ENCODE assay signal across 8 cellular contexts in the genomic region with DNA sequence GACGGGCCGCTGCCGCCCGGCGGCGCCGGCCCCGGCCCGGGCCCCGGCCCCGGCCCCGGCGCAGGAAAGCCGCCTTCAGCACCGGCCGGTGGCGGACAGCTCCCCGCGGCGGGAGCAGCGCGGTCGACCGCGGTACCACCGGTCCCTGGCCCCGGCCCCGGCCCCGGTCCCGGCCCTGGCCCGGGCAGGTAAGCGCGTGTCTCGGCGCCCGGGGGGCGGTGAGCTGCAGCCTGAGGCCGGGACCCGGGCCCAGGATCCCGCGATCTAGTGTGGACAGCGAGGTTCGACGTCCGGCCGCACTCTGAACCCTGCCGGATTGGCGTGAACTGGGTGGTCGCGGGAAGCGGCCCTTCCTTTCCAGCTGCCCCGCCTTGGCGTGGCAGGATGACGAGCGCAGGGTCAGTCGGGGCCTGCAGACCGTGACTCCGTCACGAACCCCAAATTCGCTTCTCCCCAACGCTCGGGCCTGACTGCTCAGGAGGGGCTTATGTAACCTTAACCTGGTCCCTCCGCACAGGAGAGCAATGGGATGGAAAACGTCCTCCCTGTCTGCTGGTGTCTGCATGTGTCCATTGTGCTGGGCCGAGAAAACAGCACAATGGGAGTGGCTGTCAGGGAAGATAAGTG. TPM values are rescaled to one million over a fixed set of nuclear protein-coding genes. Genes with fewer than 3 reads are reported as not detected.
DNase-seq lines count a peak whose midpoint lies in the region; ATAC-seq and TF ChIP-seq lines count a peak whose summit lies in the region.

No MANE protein-coding gene starts in this region.

- no peaks in the 10 kb centered on the region for H3K4me1 Mint-ChIP-seq in Calu3 (ENCODE audit: low read depth, unreplicated experiment)

- no peaks in the 10 kb centered on the region for H3K9me3 ChIP-seq in prostate gland

- peaks cover 11% of the 10 kb centered on the region for H3K36me3 Mint-ChIP-seq in Calu3 (ENCODE audit: insufficient read depth, unreplicated experiment)

- TF ChIP-seq CTCF in Calu3 (IDR thresholded peaks at IDR 0.05; ENCODE audit: unreplicated experiment): no peak
- no peak for TF ChIP-seq CTCF in LNCaP clone FGC (IDR thresholded peaks at IDR 0.05; ENCODE audit: control insufficient read depth, extremely low read depth, insufficient read depth)
- TF ChIP-seq CTCF in prostate gland (IDR thresholded peaks at IDR 0.05): no peak

- intact Hi-C loops in Calu3 (cut with micrococcal nuclease; ENCODE audit: unreplicated experiment) (no loop called here), Right ventricle myocardium superior (cut with DNase I) (no loop called here), prostate gland (cut with DNase I) (no loop called here)

- ATAC-seq in GM21576 (IDR thresholded peaks at IDR 0.05; ENCODE audit: unreplicated experiment) (peak; percentile 56), Right ventricle myocardium superior (ENCODE audit: poor library complexity) (peak; percentile 70)

- H3K4me1 ChIP-seq in prostate gland (replicated peaks): peaks cover 7% of the 10 kb centered on the region

- no peak overlapping the region for H3K27ac Mint-ChIP-seq in Calu3 (ENCODE audit: unreplicated experiment)

- TF ChIP-seq POLR2A in prostate gland (IDR thresholded peaks at IDR 0.05): no peak

- no TSS peak for BruUV-seq in Calu3 (replicated peaks; lab: Mats Ljungman, UMichigan)

- no peaks in the 10 kb centered on the region for H3K27me3 ChIP-seq in prostate gland (replicated peaks; ENCODE audit: insufficient read depth)

- H3K27ac ChIP-seq in prostate gland: no peak overlapping the region

- H3K4me3 ChIP-seq in LNCaP clone FGC (ENCODE audit: low read depth, low read length): peak overlapping the region; percentile 49
- H3K4me3 ChIP-seq in prostate gland: peak overlapping the region; percentile 59 to 72

- H3K4me3 Mint-ChIP-seq in Calu3 (ENCODE audit: low read depth, unreplicated experiment): peak overlapping the region; percentile 81

- peak; percentile 74 for DNase-seq in Calu3
- DNase-seq in LNCaP clone FGC (ENCODE audit: low read depth): no peak
- DNase-seq in activated T-helper 1 cell treated with anti-CD3 and anti-CD28 coated beads, Interleukin-2, amount 50 U/mL, for 16 hours (ENCODE audit: low read depth in 1 of 2, low spot score in 1 of 2): peak; percentile 30 to 42
- DNase-seq in Right ventricle myocardium superior: peak; percentile 73
- peak; percentile 22 for DNase-seq in prostate gland (ENCODE audit: low spot score)
- no peak for DNase-seq in NCI-H2171 (lab: John Stamatoyannopoulos, UW)
- no peak for DNase-seq in DMS153 (lab: John Stamatoyannopoulos, UW)

- CTCF ChIA-PET in Calu3 (lab: Charles Lee): interaction anchor here (2.0 kb wide), 1 partner anchor 15 kb away, joined by 7 read pairs; no protein-coding TSS in a partner anchor

- peaks cover 64% of the 10 kb centered on the region for H3K27me3 Mint-ChIP-seq in Calu3 (ENCODE audit: unreplicated experiment)

- WGBS in prostate gland: 1% methylated on average over 48 of the region's 65 CpGs

- no peaks in the 10 kb centered on the region for H3K9me3 Mint-ChIP-seq in Calu3 (ENCODE audit: low read depth, unreplicated experiment)

- no peaks in the 10 kb centered on the region for H3K36me3 ChIP-seq in prostate gland

RNA-seq across cellular contexts. Expression of a gene that starts 0.5 kb away (rescaled TPM):
- total RNA-seq in Calu3 (2022) (0.71 and 0.92 TPM in 2 replicates), Right ventricle myocardium superior (0.27 TPM), prostate gland (10 to 100 TPM in 1 of 2 donors, under 1 TPM in 1; 0.82 to 11.6 TPM)

Comparison
In these comparisons a context has a peak if more than half of its experiments do, and no peak if none do; other contexts are left out.
1. DNase-seq: peak in Calu3 (single experiment), activated T-helper 1 cell treated with anti-CD3 and anti-CD28 coated beads, Interleukin-2, amount 50 U/mL, for 16 hours (2 of 2), Right ventricle myocardium superior (single experiment) and prostate gland (single experiment); none in LNCaP clone FGC (single experiment), NCI-H2171 (single experiment) and DMS153 (single experiment).